In genomic region chr11:70067591-70068341, GRCh38 we compare ENCODE assay signal across 13 cellular contexts. TPM values are rescaled to one million over a fixed set of nuclear protein-coding genes. Genes with fewer than 3 reads are reported as not detected.
DNase-seq lines count a peak whose midpoint lies in the region; ATAC-seq and TF ChIP-seq lines count a peak whose summit lies in the region.
"Had no signal": no experiment of that assay in that cellular context is flagged by ENCODE, and none has a peak within 500 bp of the region (broad histone marks: within the 10 kb centered on the region; RNA-seq: fewer than 3 reads in every experiment).

No MANE protein-coding gene starts in this region.

- H3K36me3 Mint-ChIP-seq in activated T-cell treated with anti-CD3 and anti-CD28 coated beads, Interleukin-2, amount 50 U/mL, for 24 hours (ENCODE audit: low read depth): no peaks in the 10 kb centered on the region

- no peaks in the 10 kb centered on the region for H3K4me1 Mint-ChIP-seq in activated T-cell treated with anti-CD3 and anti-CD28 coated beads, Interleukin-2, amount 50 U/mL, for 24 hours (ENCODE audit: low read depth)
- H3K4me1 Mint-ChIP-seq: activated B cell treated with CpG ODN at 0.5 μM for 24 hours had no signal

- peaks cover 57% of the 10 kb centered on the region for H3K27me3 Mint-ChIP-seq in activated T-cell treated with anti-CD3 and anti-CD28 coated beads, Interleukin-2, amount 50 U/mL, for 24 hours

- no peaks in the 10 kb centered on the region for H3K36me3 ChIP-seq in spleen
- H3K36me3 ChIP-seq: brain microvascular endothelial cell, uterus had no signal

- no peak for TF ChIP-seq CTCF in spleen (IDR thresholded peaks at IDR 0.05 in 8 of 11, conservative IDR thresholded peaks at IDR 0.05 in 3 of 11)

- TF ChIP-seq POLR2A in spleen (IDR thresholded peaks at IDR 0.05): no peak

- H3K4me1 ChIP-seq in spleen: peaks cover 0 to 28% (median 11%) of the 10 kb centered on the region in 6 donors
- H3K4me1 ChIP-seq: uterus had no signal

- WGBS in spleen, 5 donors: 35 to 45% (median 37%) methylated on average over 18 to 20 of the region's 20 CpGs

- DNase-seq in activated T-cell treated with anti-CD3 and anti-CD28 coated beads, Interleukin-2, amount 50 U/mL, for 48 hours: peak; percentile 5 to 6
- no peak for DNase-seq in activated T-cell treated with anti-CD3 and anti-CD28 coated beads, Interleukin-2, amount 50 U/mL, for 24 hours
- DNase-seq in RPMI7951 (ENCODE audit: low read depth) (peak; percentile 38), iPS-NIHi11 (ENCODE audit: low spot score) (peak; percentile 80), spleen (peak; percentile 75), midbrain (lab: John Stamatoyannopoulos, UW) (no peak)
- DNase-seq: activated B cell treated with CpG ODN at 0.5 μM for 24 hours, brain microvascular endothelial cell, erythroblast, NCI-H1436 treated with DMSO at 0.1 percent for 48 hours, uterus had no signal

- peak overlapping the region in 1 of 8 donors; percentile 27 for H3K27ac ChIP-seq in spleen
- H3K27ac ChIP-seq: brain microvascular endothelial cell, uterus had no signal

- peaks cover 0 to 68% (median under 1%) of the 10 kb centered on the region in 7 donors for H3K27me3 ChIP-seq in spleen (replicated peaks in 1 of 7)
- H3K27me3 ChIP-seq: uterus had no signal

- H3K9me3 Mint-ChIP-seq in activated T-cell treated with anti-CD3 and anti-CD28 coated beads, Interleukin-2, amount 50 U/mL, for 24 hours: no peaks in the 10 kb centered on the region
- H3K9me3 Mint-ChIP-seq: activated B cell treated with CpG ODN at 0.5 μM for 24 hours had no signal

- intact Hi-C loops in spleen (cut with DNase I; ENCODE audit: low total_unique reads): no loop called here

- ATAC-seq in HG03135 (IDR thresholded peaks at IDR 0.05; ENCODE audit: unreplicated experiment) (no peak), GM19324 (IDR thresholded peaks at IDR 0.05; ENCODE audit: low FRiP score, unreplicated experiment) (no peak)

- no peak overlapping the region for H3K4me3 Mint-ChIP-seq in activated T-cell treated with anti-CD3 and anti-CD28 coated beads, Interleukin-2, amount 50 U/mL, for 24 hours
- H3K4me3 Mint-ChIP-seq: activated B cell treated with CpG ODN at 0.5 μM for 24 hours had no signal

- no peak overlapping the region for H3K4me3 ChIP-seq in spleen
- H3K4me3 ChIP-seq: uterus had no signal

- no peaks in the 10 kb centered on the region for H3K9me3 ChIP-seq in spleen
- H3K9me3 ChIP-seq: uterus had no signal

- H3K27ac Mint-ChIP-seq in activated T-cell treated with anti-CD3 and anti-CD28 coated beads, Interleukin-2, amount 50 U/mL, for 24 hours: no peak overlapping the region
- H3K27ac Mint-ChIP-seq: activated B cell treated with CpG ODN at 0.5 μM for 24 hours had no signal

RNA-seq across cellular contexts. Expression of gene ANO1, which starts 10.4 kb away (rescaled TPM):
- total RNA-seq in RPMI7951 (2014; rRNA removed; shearing (Covaris generic)): 7.5 and 8.4 TPM in 2 replicates
- 1 to 10 TPM in 1 of 7 donors, under 1 TPM in 6; 0.51 to 1.2 (median 0.79) TPM for total RNA-seq in spleen
- polyA plus RNA-seq in spleen: under 1 TPM; 0.22 to 0.48 (median 0.42) TPM
- total RNA-seq: activated B cell treated with CpG ODN at 0.5 μM for 24 hours had no signal

Comparison
In these comparisons a context has a peak if more than half of its experiments do, and no peak if none do; other contexts are left out.
1. DNase-seq: peak in activated T-cell treated with anti-CD3 and anti-CD28 coated beads, Interleukin-2, amount 50 U/mL, for 48 hours (2 of 2), RPMI7951 (single experiment), iPS-NIHi11 (single experiment) and spleen (single experiment); none in activated T-cell treated with anti-CD3 and anti-CD28 coated beads, Interleukin-2, amount 50 U/mL, for 24 hours (single experiment) and midbrain (single experiment).